ENCODE assay signal across 20 cellular contexts in genomic region chrX:34338046-34338445, GRCh38.
DNase-seq lines count a peak whose midpoint lies in the region; ATAC-seq, FAIRE-seq and TF ChIP-seq lines count a peak whose summit lies in the region.
"Had no signal": no experiment of that assay in that cellular context is flagged by ENCODE, and none has a peak within 500 bp of the region (broad histone marks: within the 10 kb centered on the region; RNA-seq: fewer than 3 reads in every experiment).

No MANE protein-coding gene starts in this region.

- H3K56ac ChIP-seq in IMR-90 (ENCODE audit: extremely low read depth, insufficient read depth, low read length) (no peak overlapping the region), H1 (replicated peaks; ENCODE audit: insufficient read length, low read depth, low read length) (no peak overlapping the region)

- no peaks in the 10 kb centered on the region for H3K79me1 ChIP-seq in IMR-90 (ENCODE audit: low read depth in 1 of 2, low read length in 2 of 2)
- no peaks in the 10 kb centered on the region for H3K79me1 ChIP-seq in H1 (ENCODE audit: low read depth, low read length)

- no TSS peak for BruUV-seq in IMR-90 (replicated peaks; lab: Mats Ljungman, UMichigan)

- no peak overlapping the region for H2BK12ac ChIP-seq in H1 (ENCODE audit: low read depth, low read length)

- H4K91ac ChIP-seq in IMR-90 (ENCODE audit: insufficient read depth, low read depth, low read length) (no peak overlapping the region), H1 (replicated peaks; ENCODE audit: insufficient read length, low read length) (no peak overlapping the region)

- H4K8ac ChIP-seq in IMR-90 (ENCODE audit: low read depth in 2 of 2, low read length in 2 of 2) (no peak overlapping the region), H1 (ENCODE audit: extremely low read depth, insufficient read depth, low read length) (no peak overlapping the region)

- in situ Hi-C loops in IMR-90 (cut with MboI; ENCODE audit: low sequenced_read_pairs), result no loop called here

- H4K5ac ChIP-seq in IMR-90 (ENCODE audit: low read depth, low read length), result no peak overlapping the region
- no peak overlapping the region for H4K5ac ChIP-seq in H1 (ENCODE audit: insufficient read length, low read depth, low read length)

- DNase-seq in A549 (ENCODE audit: low read depth in 1 of 2, low spot score in 1 of 2) (no peak), IMR-90 (no peak), H1 (ENCODE audit: low read depth in 1 of 2, low spot score in 2 of 2) (no peak), NCI-H1105 (lab: John Stamatoyannopoulos, UW) (no peak), HCEC 1CT (no peak), HuH-7.5 (ENCODE audit: low spot score) (no peak)
- DNase-seq: Caco-2; CD8-positive, alpha-beta T cell; DMS153; DMS79; GDM1; GM23248; HFFc6 had no signal

- H3K27me3 ChIP-seq in IMR-90 (ENCODE audit: control insufficient read depth, insufficient read depth, low read length) (no peaks in the 10 kb centered on the region), H1 (replicated peaks in 1 of 4; ENCODE audit: control insufficient read depth in 3 of 4, extremely low read depth in 1 of 4, insufficient read depth in 3 of 4, low read length in 3 of 4) (no peaks in the 10 kb centered on the region)

- H2BK120ac ChIP-seq in IMR-90 (ENCODE audit: low read depth, low read length) (no peak overlapping the region), H1 (replicated peaks; ENCODE audit: low read depth, low read length) (no peak overlapping the region)

- TF ChIP-seq CTCF in A549 (IDR thresholded peaks at IDR 0.05) (no peak), IMR-90 (conservative IDR thresholded peaks at IDR 0.05; ENCODE audit: low read depth, low read length) (no peak), H1 (IDR thresholded peaks at IDR 0.05; ENCODE audit: control extremely low read depth in 1 of 3, insufficient read depth in 1 of 3, low read depth in 1 of 3, low read length in 3 of 3) (no peak)

- H3K4ac ChIP-seq in IMR-90 (ENCODE audit: low read depth, low read length), result no peak overlapping the region
- H3K4ac ChIP-seq in H1 (replicated peaks; ENCODE audit: insufficient read length, low read depth, low read length), result no peak overlapping the region

- intact Hi-C loops in IMR-90 (cut with micrococcal nuclease), result no loop called here

- H3K9ac ChIP-seq in IMR-90 (ENCODE audit: low read depth, low read length) (no peak overlapping the region), H1 (replicated peaks in 1 of 4; ENCODE audit: extremely low read depth in 1 of 4, low read depth in 3 of 4, low read length in 3 of 4) (no peak overlapping the region)
- H3K9ac ChIP-seq: BLaER1 treated with 17β-estradiol and CSF1 and Interleukin-3, amounts not matched to agents 10 nM and 100 nM; GM23248 had no signal

- no peak overlapping the region for H2BK5ac ChIP-seq in IMR-90 (ENCODE audit: low read depth, low read length, poor library complexity, severe bottlenecking)
- H2BK5ac ChIP-seq in H1 (ENCODE audit: low read depth, low read length), result no peak overlapping the region

- H3K9me3 ChIP-seq in A549 (no peaks in the 10 kb centered on the region), IMR-90 (ENCODE audit: control insufficient read depth, insufficient read depth, low read length) (no peaks in the 10 kb centered on the region), H1 (ENCODE audit: insufficient read depth in 2 of 2, low read depth in 1 of 2, low read length in 1 of 2) (no peaks in the 10 kb centered on the region)
- H3K9me3 ChIP-seq: Caco-2 had no signal

- no peak overlapping the region for H3K27ac ChIP-seq in A549
- no peak overlapping the region for H3K27ac ChIP-seq in IMR-90 (ENCODE audit: insufficient read depth, low read length)
- H3K27ac ChIP-seq in H1 (ENCODE audit: low read depth, low read length), result no peak overlapping the region
- H3K27ac ChIP-seq: BLaER1 treated with 17β-estradiol and CSF1 and Interleukin-3, amounts not matched to agents 10 nM and 100 nM; GM23248 had no signal

- TF ChIP-seq EP300 in A549 (IDR thresholded peaks at IDR 0.05), result no peak
- TF ChIP-seq EP300 in H1 (IDR thresholded peaks at IDR 0.05; ENCODE audit: borderline replicate concordance in 1 of 2, low read depth in 2 of 2, low read length in 2 of 2), result no peak

- H3K18ac ChIP-seq in IMR-90 (ENCODE audit: low read depth, low read length), result no peak overlapping the region
- H3K18ac ChIP-seq in H1 (ENCODE audit: extremely low read depth, low read length), result no peak overlapping the region

- no peak overlapping the region for H3K4me2 ChIP-seq in A549
- no peak overlapping the region for H3K4me2 ChIP-seq in IMR-90 (ENCODE audit: low read depth, low read length)
- H3K4me2 ChIP-seq in H1 (ENCODE audit: insufficient read depth in 1 of 2, low read depth in 2 of 2, low read length in 2 of 2), result no peak overlapping the region
- H3K4me2 ChIP-seq: BLaER1 treated with 17β-estradiol and CSF1 and Interleukin-3, amounts not matched to agents 10 nM and 100 nM had no signal

- ATAC-seq in A549, result no peak
- no peak for ATAC-seq in IMR-90 (ENCODE audit: low read depth)
- ATAC-seq: CD8-positive, alpha-beta T cell; HCT116 had no signal

- no peaks in the 10 kb centered on the region for H3K9me1 ChIP-seq in IMR-90 (ENCODE audit: insufficient read depth, low read length)

- H3K4me1 ChIP-seq in A549, result no peaks in the 10 kb centered on the region
- no peaks in the 10 kb centered on the region for H3K4me1 ChIP-seq in IMR-90 (ENCODE audit: control insufficient read depth, insufficient read depth, low read length)
- H3K4me1 ChIP-seq in H1 (replicated peaks in 1 of 4; ENCODE audit: control insufficient read depth in 3 of 4, insufficient read depth in 4 of 4, low read length in 3 of 4), result no peaks in the 10 kb centered on the region
- H3K4me1 ChIP-seq: BLaER1 treated with 17β-estradiol and CSF1 and Interleukin-3, amounts not matched to agents 10 nM and 100 nM; Caco-2 had no signal

- TF ChIP-seq RAD21 in A549 (conservative IDR thresholded peaks at IDR 0.05 in 1 of 2, IDR thresholded peaks at IDR 0.05 in 1 of 2) (no peak), IMR-90 (IDR thresholded peaks at IDR 0.05; ENCODE audit: low read length) (no peak), H1 (IDR thresholded peaks at IDR 0.05 in 1 of 2, conservative IDR thresholded peaks at IDR 0.05 in 1 of 2; ENCODE audit: low read depth in 2 of 2, low read length in 2 of 2) (no peak)

- H2BK15ac ChIP-seq in IMR-90 (ENCODE audit: low read depth, low read length), result no peak overlapping the region
- H2BK15ac ChIP-seq in H1 (ENCODE audit: low read length), result no peak overlapping the region

- no peak overlapping the region for H3K4me3 ChIP-seq in A549
- no peak overlapping the region for H3K4me3 ChIP-seq in IMR-90 (ENCODE audit: insufficient read depth, low read depth, low read length)
- no peak overlapping the region for H3K4me3 ChIP-seq in H1 (ENCODE audit: extremely low read depth in 1 of 4, insufficient read depth in 2 of 4, low read depth in 3 of 4, low read length in 4 of 4)
- H3K4me3 ChIP-seq: BLaER1 treated with 17β-estradiol and CSF1 and Interleukin-3, amounts not matched to agents 10 nM and 100 nM; GM23248 had no signal

- no peak overlapping the region for H2AK9ac ChIP-seq in IMR-90 (replicated peaks; ENCODE audit: low read depth, low read length, poor library complexity)

- FAIRE-seq in A549 (lab: Jason Lieb, UNC) (no peak), H1 (lab: Jason Lieb, UNC) (no peak)
- FAIRE-seq: D721Med, GM12892, GM18507, H54, HTR-8/SVneo had no signal

- dilution Hi-C loops in IMR-90 (cut with HindIII; ENCODE audit: low sequenced_read_pairs, unreplicated experiment), result no loop called here

- H3K36me3 ChIP-seq in IMR-90 (ENCODE audit: control insufficient read depth, insufficient read depth, low read length) (no peaks in the 10 kb centered on the region), H1 (ENCODE audit: control insufficient read depth in 2 of 4, insufficient read depth in 4 of 4, low read length in 3 of 4) (no peaks in the 10 kb centered on the region)
- H3K36me3 ChIP-seq: BLaER1 treated with 17β-estradiol and CSF1 and Interleukin-3, amounts not matched to agents 10 nM and 100 nM had no signal

- no peak overlapping the region for H2AK5ac ChIP-seq in IMR-90 (ENCODE audit: low read depth, low read length)
- H2AK5ac ChIP-seq in H1 (ENCODE audit: low read depth, low read length), result no peak overlapping the region

- CTCF ChIA-PET in A549 (lab: Yijun Ruan, JAX) (no interaction called here), IMR-90 (lab: Yijun Ruan, JAX) (no interaction called here), H1 (lab: Charles Lee; ENCODE audit: partially characterized antibody) (no interaction called here)

- H3K23ac ChIP-seq in IMR-90 (ENCODE audit: low read depth, low read length), result no peak overlapping the region
- no peak overlapping the region for H3K23ac ChIP-seq in H1 (ENCODE audit: insufficient read length)

- POLR2A ChIA-PET in A549 (lab: Yijun Ruan, JAX), result no interaction called here
- POLR2A ChIA-PET in IMR-90 (lab: Charles Lee; ENCODE audit: unreplicated experiment), result no interaction called here
- POLR2A ChIA-PET in H1 (lab: Charles Lee; ENCODE audit: partially characterized antibody), result no interaction called here

- no peaks in the 10 kb centered on the region for H4K20me1 ChIP-seq in IMR-90 (ENCODE audit: insufficient read depth, low read length)
- no peaks in the 10 kb centered on the region for H4K20me1 ChIP-seq in H1 (replicated peaks in 1 of 2; ENCODE audit: control insufficient read depth in 1 of 2, insufficient read depth in 2 of 2, low read length in 2 of 2)
- H4K20me1 ChIP-seq: BLaER1 treated with 17β-estradiol and CSF1 and Interleukin-3, amounts not matched to agents 10 nM and 100 nM had no signal

- H2BK20ac ChIP-seq in IMR-90 (ENCODE audit: low read depth, low read length) (no peak overlapping the region), H1 (ENCODE audit: low read length) (no peak overlapping the region)

- H3K14ac ChIP-seq in IMR-90 (replicated peaks; ENCODE audit: low read depth, low read length), result no peak overlapping the region
- no peak overlapping the region for H3K14ac ChIP-seq in H1 (ENCODE audit: insufficient read length)

- H2AFZ ChIP-seq in IMR-90 (replicated peaks; ENCODE audit: low read length, poor library complexity) (no peak overlapping the region), H1 (ENCODE audit: low read length) (no peak overlapping the region)
- H2AFZ ChIP-seq: GM23248 had no signal

- H3K23me2 ChIP-seq in H1 (ENCODE audit: low read depth, low read length), result no peaks in the 10 kb centered on the region

- H3K79me2 ChIP-seq in H1 (ENCODE audit: control insufficient read depth in 1 of 2, insufficient read depth in 2 of 2, low read length in 2 of 2), result no peaks in the 10 kb centered on the region

- no peak for TF ChIP-seq POLR2A in A549 (IDR thresholded peaks at IDR 0.05; ENCODE audit: low read length)
- TF ChIP-seq POLR2A in IMR-90 (IDR thresholded peaks at IDR 0.05; ENCODE audit: low read depth, low read length), result no peak
- no peak for TF ChIP-seq POLR2A in H1 (IDR thresholded peaks at IDR 0.05; ENCODE audit: control extremely low read depth in 1 of 2, low read depth in 2 of 2, low read length in 2 of 2)

TF ChIP-seq in A549, 52 proteins besides CTCF, POLR2A, EP300 and RAD21 (continues in another document):
- no peak for TF ChIP-seq HDAC2 (IDR thresholded peaks at IDR 0.05)
- no peak for TF ChIP-seq NR3C1 (IDR thresholded peaks at IDR 0.05)

TF ChIP-seq in IMR-90, 13 proteins besides CTCF, POLR2A, EP300 and RAD21 (continues in another document):
- peak; percentile 99 for TF ChIP-seq MAFK (IDR thresholded peaks at IDR 0.05; ENCODE audit: low read depth, low read length)

TF ChIP-seq in H1, 55 proteins besides CTCF, POLR2A, EP300 and RAD21 (continues in another document):
- TF ChIP-seq HDAC6 (IDR thresholded peaks at IDR 0.05; ENCODE audit: low read depth, low read length), result no peak

Comparison
In these comparisons a context has a peak if more than half of its experiments do, and no peak if none do; other contexts are left out.
1. Of the 18 proteins assayed by ChIP-seq in both H1 and A549: peak only in H1: none; only in A549: none; in both: MAFK; in neither: 17.